Comparison of ENCODE assay signal across 8 cellular contexts in genomic region chr10:43322769-43323168, GRCh38. TPM values are rescaled to one million over a fixed set of nuclear protein-coding genes. Genes with fewer than 3 reads are reported as not detected.
DNase-seq lines count a peak whose midpoint lies in the region; ATAC-seq and TF ChIP-seq lines count a peak whose summit lies in the region.

No MANE protein-coding gene starts in this region.

- TF ChIP-seq CTCF in epithelial cell of proximal tubule (conservative IDR thresholded peaks at IDR 0.05; ENCODE audit: low read depth, low read length) (no peak), mesothelial cell of epicardium (IDR thresholded peaks at IDR 0.05; ENCODE audit: unreplicated experiment) (no peak)

- H3K4me1 Mint-ChIP-seq in activated T-cell treated with anti-CD3 and anti-CD28 coated beads, Interleukin-2, amount 50 U/mL, for 72 hours (ENCODE audit: low read depth): peaks cover 17% of the 10 kb centered on the region
- peaks cover 16% of the 10 kb centered on the region for H3K4me1 Mint-ChIP-seq in mesothelial cell of epicardium

- H3K27ac Mint-ChIP-seq in activated T-cell treated with anti-CD3 and anti-CD28 coated beads, Interleukin-2, amount 50 U/mL, for 72 hours: no peak overlapping the region
- H3K27ac Mint-ChIP-seq in mesothelial cell of epicardium: peak overlapping the region; percentile 59

- no peaks in the 10 kb centered on the region for H3K9me3 Mint-ChIP-seq in activated T-cell treated with anti-CD3 and anti-CD28 coated beads, Interleukin-2, amount 50 U/mL, for 72 hours
- H3K9me3 Mint-ChIP-seq in mesothelial cell of epicardium: no peaks in the 10 kb centered on the region

- H3K4me3 Mint-ChIP-seq in activated T-cell treated with anti-CD3 and anti-CD28 coated beads, Interleukin-2, amount 50 U/mL, for 72 hours: peak overlapping the region; percentile 35 to 36
- peak overlapping the region; percentile 66 for H3K4me3 Mint-ChIP-seq in mesothelial cell of epicardium

- peak overlapping the region; percentile 42 for H3K4me3 ChIP-seq in epithelial cell of proximal tubule (ENCODE audit: low read depth, low read length)

- H3K36me3 Mint-ChIP-seq in activated T-cell treated with anti-CD3 and anti-CD28 coated beads, Interleukin-2, amount 50 U/mL, for 72 hours (ENCODE audit: insufficient read depth in 2 of 2): peaks cover 0 to 3% of the 10 kb centered on the region in 2 donors
- H3K36me3 Mint-ChIP-seq in mesothelial cell of epicardium: no peaks in the 10 kb centered on the region

- peak; percentile 67 for ATAC-seq in GM19467 (IDR thresholded peaks at IDR 0.05; ENCODE audit: unreplicated experiment)
- ATAC-seq in activated T-cell treated with anti-CD3 and anti-CD28 coated beads, Interleukin-2, amount 50 U/mL, for 72 hours (replicated peaks in 1 of 2): peak; percentile 100

- peaks cover 11% of the 10 kb centered on the region for H3K27me3 Mint-ChIP-seq in activated T-cell treated with anti-CD3 and anti-CD28 coated beads, Interleukin-2, amount 50 U/mL, for 72 hours (ENCODE audit: low read depth)
- H3K27me3 Mint-ChIP-seq in mesothelial cell of epicardium (ENCODE audit: low read depth): peaks cover 23% of the 10 kb centered on the region

- DNase-seq in NCI-H187 treated with DMSO at 0.1 percent for 48 hours (lab: John Stamatoyannopoulos, UW): peak; percentile 27
- DNase-seq in activated T-cell treated with anti-CD3 and anti-CD28 coated beads, Interleukin-2, amount 50 U/mL, for 72 hours: peak; percentile 90
- no peak for DNase-seq in epithelial cell of proximal tubule (ENCODE audit: low read depth)
- DNase-seq in mesothelial cell of epicardium (ENCODE audit: low spot score in 2 of 2, unreplicated experiment in 2 of 2): peak; percentile 88 to 95
- peak; percentile 63 to 66 (median 66) for DNase-seq in stimulated activated CD4-positive, alpha-beta T cell treated with anti-CD3 and anti-CD28 coated beads, TNF-alpha, amount 100 ng/mL, for 4 hours (ENCODE audit: low read depth in 3 of 3)
- DNase-seq in SKM-1 treated with dmso at 0.1 percent for 144 hours (lab: John Stamatoyannopoulos, UW; ENCODE audit: unreplicated experiment): no peak
- no peak for DNase-seq in NCI-H345 (lab: John Stamatoyannopoulos, UW)

RNA-seq across cellular contexts. Expression of gene FXYD4, which starts 48.7 kb away (rescaled TPM):
- total RNA-seq in activated T-cell treated with anti-CD3 and anti-CD28 coated beads, Interleukin-2, amount 50 U/mL, for 72 hours: not detected
- total RNA-seq in epithelial cell of proximal tubule (not detected in 2 replicates), mesothelial cell of epicardium (not detected in 3 replicates)

RNA-seq across cellular contexts. Expression of gene RASGEF1A, which starts 55.9 kb away (rescaled TPM):
- 1 to 10 TPM; 1.7 TPM for total RNA-seq in activated T-cell treated with anti-CD3 and anti-CD28 coated beads, Interleukin-2, amount 50 U/mL, for 72 hours
- total RNA-seq in epithelial cell of proximal tubule (1.6 and 2.0 TPM in 2 replicates), mesothelial cell of epicardium (1.5 to 1.6 TPM (median 1.5 TPM) in 3 replicates)

Comparison
In these comparisons a context has a peak if more than half of its experiments do, and no peak if none do; other contexts are left out.
1. DNase-seq: peak in NCI-H187 treated with DMSO at 0.1 percent for 48 hours (single experiment), activated T-cell treated with anti-CD3 and anti-CD28 coated beads, Interleukin-2, amount 50 U/mL, for 72 hours (2 of 2), mesothelial cell of epicardium (2 of 2) and stimulated activated CD4-positive, alpha-beta T cell treated with anti-CD3 and anti-CD28 coated beads, TNF-alpha, amount 100 ng/mL, for 4 hours (3 of 3); none in epithelial cell of proximal tubule (single experiment), SKM-1 treated with dmso at 0.1 percent for 144 hours (single experiment) and NCI-H345 (single experiment).